1 cellular context compared by ENCODE assay signal in genomic region chr4:120261117-120261516, GRCh38.
TF ChIP-seq lines count a peak whose summit lies in the region.

No MANE protein-coding gene starts in this region.

TF ChIP-seq in GM23338, 12 proteins besides CTCF, POLR2A, EP300 and RAD21 (continued from another document):
- TF ChIP-seq ZNF462 (CRISPR knock-in tag; IDR thresholded peaks at IDR 0.05): no peak
- TF ChIP-seq STAT1 (IDR thresholded peaks at IDR 0.05; ENCODE audit: unreplicated experiment): no peak
- TF ChIP-seq JUNB (IDR thresholded peaks at IDR 0.05; ENCODE audit: unreplicated experiment): no peak
- TF ChIP-seq CREB1 (CRISPR knock-in tag; IDR thresholded peaks at IDR 0.05; ENCODE audit: low read depth): no peak
- TF ChIP-seq REST (IDR thresholded peaks at IDR 0.05; ENCODE audit: unreplicated experiment): no peak
- TF ChIP-seq EZH2phosphoT487 (IDR thresholded peaks at IDR 0.05; ENCODE audit: unreplicated experiment): no peak
TF ChIP-seq in GM23338: peak in this region for 0.
